ENCODE assay signal across 8 cellular contexts in the genomic region with DNA sequence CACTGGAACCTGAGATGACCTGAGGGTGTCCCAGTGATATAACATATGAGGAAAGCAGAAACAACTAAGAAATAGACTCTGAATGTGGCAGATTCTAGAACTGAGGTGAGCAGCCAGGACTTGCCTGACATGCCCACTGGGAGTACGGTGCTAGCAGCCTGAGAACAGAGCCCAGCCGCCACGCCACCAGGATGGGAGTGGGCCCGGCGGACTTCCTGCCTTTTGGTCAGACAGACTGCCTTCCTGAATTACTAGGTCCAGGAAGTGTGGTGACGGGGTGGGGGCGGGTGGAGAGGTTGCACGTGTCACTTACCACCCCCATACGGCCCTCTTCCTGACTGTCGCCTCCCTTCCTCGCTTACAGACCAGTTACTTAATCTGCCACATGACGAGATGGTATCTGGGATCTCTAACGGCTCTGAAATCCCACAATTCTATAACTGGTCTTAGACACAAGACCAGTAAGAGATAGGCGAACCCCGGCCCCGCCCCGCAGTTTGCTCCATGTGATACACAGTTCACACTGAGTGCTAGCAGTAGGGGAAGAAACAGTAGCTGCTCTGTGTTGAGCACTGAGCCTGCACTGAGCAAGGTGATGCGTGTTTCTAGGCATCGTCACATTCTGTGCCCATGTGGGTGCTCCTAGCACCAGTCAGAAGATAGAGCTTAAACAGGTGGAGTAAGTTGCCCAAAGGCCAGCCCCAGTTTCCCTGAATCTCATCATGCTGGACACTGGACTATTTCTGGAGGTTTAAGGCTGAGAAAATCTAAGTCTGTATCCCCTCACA.
DNase-seq lines count a peak whose midpoint lies in the region; ATAC-seq and TF ChIP-seq lines count a peak whose summit lies in the region.

No MANE protein-coding gene starts in this region.

- peak overlapping the region; percentile 42 for H3K4me3 ChIP-seq in naive thymus-derived CD4-positive, alpha-beta T cell (ENCODE audit: low read length)
- peak overlapping the region in 1 of 4 donors; percentile 7 for H3K4me3 ChIP-seq in stomach

- TF ChIP-seq CTCF in stomach (IDR thresholded peaks at IDR 0.05): no peak

- intact Hi-C loops in naive thymus-derived CD4-positive, alpha-beta T cell (cut with micrococcal nuclease): loop anchor here (2.0 kb wide), 3 partner anchors 51 to 121 kb away; no protein-coding TSS in a partner anchor
- intact Hi-C loops in stomach (cut with DNase I; ENCODE audit: low total_unique reads): no loop called here

- H3K27ac ChIP-seq in naive thymus-derived CD4-positive, alpha-beta T cell (ENCODE audit: low read depth, low read length): peak overlapping the region; percentile 56
- peak overlapping the region; percentile 7 to 64 (median 24) for H3K27ac ChIP-seq in stomach

- CTCF ChIA-PET in naive thymus-derived CD4-positive, alpha-beta T cell (lab: Charles Lee): interaction anchor here (1.0 to 1.5 kb wide), 2 partner anchors 12 to 589 kb away, joined by 3 to 4 read pairs; no protein-coding TSS in a partner anchor

- peaks cover 13 to 37% (median 25%) of the 10 kb centered on the region in 7 donors for H3K4me1 Mint-ChIP-seq in naive thymus-derived CD4-positive, alpha-beta T cell

- POLR2A ChIA-PET in naive thymus-derived CD4-positive, alpha-beta T cell (lab: Charles Lee): no interaction called here

- no peaks in the 10 kb centered on the region for H3K9me3 ChIP-seq in naive thymus-derived CD4-positive, alpha-beta T cell (ENCODE audit: control insufficient read depth in 2 of 3, low read length in 3 of 3)
- H3K9me3 ChIP-seq in stomach: peaks cover 0 to 7% (median 3%) of the 10 kb centered on the region in 4 donors

- H3K27me3 ChIP-seq in naive thymus-derived CD4-positive, alpha-beta T cell (ENCODE audit: control insufficient read depth in 2 of 2, insufficient read depth in 2 of 2, low read length in 2 of 2): no peaks in the 10 kb centered on the region
- H3K27me3 ChIP-seq in stomach: no peaks in the 10 kb centered on the region

- peaks cover 0 to 8% (median 0%) of the 10 kb centered on the region in 5 donors for H3K36me3 Mint-ChIP-seq in naive thymus-derived CD4-positive, alpha-beta T cell

- no peak for TF ChIP-seq POLR2A in stomach (IDR thresholded peaks at IDR 0.05)

- peak overlapping the region; percentile 71 to 93 (median 88) for H3K27ac Mint-ChIP-seq in naive thymus-derived CD4-positive, alpha-beta T cell

- peak overlapping the region; percentile 65 to 88 (median 82) for H3K4me3 Mint-ChIP-seq in naive thymus-derived CD4-positive, alpha-beta T cell

- peak; percentile 24 for DNase-seq in activated gamma-delta T cell treated with Interleukin-2 at 50 U/mL for 16 hours
- DNase-seq in activated gamma-delta T cell (lab: John Stamatoyannopoulos, UW): no peak
- DNase-seq in SW480 (ENCODE audit: low spot score): peak; percentile 97
- DNase-seq in amniotic epithelial cell (ENCODE audit: low read depth): peak; percentile 59
- DNase-seq in naive thymus-derived CD4-positive, alpha-beta T cell: peak in 7 of 9 donors; percentile 2 to 41 (median 36)
- peak; percentile 48 for DNase-seq in stomach
- DNase-seq in NCI-H187 (lab: John Stamatoyannopoulos, UW): no peak
- no peak for DNase-seq in NCI-H1436 treated with DMSO at 0.1 percent for 48 hours (lab: John Stamatoyannopoulos, UW)

- H3K9me3 Mint-ChIP-seq in naive thymus-derived CD4-positive, alpha-beta T cell: peaks cover 0 to 8% (median 3%) of the 10 kb centered on the region in 11 donors

- peaks cover 0 to 6% of the 10 kb centered on the region in 2 donors for H3K4me1 ChIP-seq in naive thymus-derived CD4-positive, alpha-beta T cell (ENCODE audit: control insufficient read depth in 2 of 2, insufficient read depth in 2 of 2, low read length in 2 of 2)
- H3K4me1 ChIP-seq in stomach: peaks cover 5 to 21% (median 14%) of the 10 kb centered on the region in 4 donors

- H3K27me3 Mint-ChIP-seq in naive thymus-derived CD4-positive, alpha-beta T cell: peaks cover 0 to 7% (median 0%) of the 10 kb centered on the region in 5 donors

- TF ChIP-seq EP300 in stomach (IDR thresholded peaks at IDR 0.05): no peak

- 18 to 40% (median 27%) methylated on average over 19 of the region's 19 CpGs for WGBS in stomach, 5 donors

- no peaks in the 10 kb centered on the region for H3K36me3 ChIP-seq in naive thymus-derived CD4-positive, alpha-beta T cell (ENCODE audit: control insufficient read depth in 2 of 3, insufficient read depth in 3 of 3, low read length in 3 of 3)
- no peaks in the 10 kb centered on the region for H3K36me3 ChIP-seq in stomach

- peak; percentile 88 for ATAC-seq in naive thymus-derived CD4-positive, alpha-beta T cell

Comparison
In these comparisons a context has a peak if more than half of its experiments do, and no peak if none do; other contexts are left out.
1. DNase-seq: peak in activated gamma-delta T cell treated with Interleukin-2 at 50 U/mL for 16 hours (single experiment), SW480 (single experiment), amniotic epithelial cell (single experiment), naive thymus-derived CD4-positive, alpha-beta T cell (7 of 9) and stomach (single experiment); none in activated gamma-delta T cell (single experiment), NCI-H187 (0 of 2) and NCI-H1436 treated with DMSO at 0.1 percent for 48 hours (single experiment).